ENCODE assay signal across 6 cellular contexts in genomic region chr22:35173655-35174054, GRCh38.
"Had no signal": no experiment of that assay in that cellular context is flagged by ENCODE, and none has a peak within 500 bp of the region (broad histone marks: within the 10 kb centered on the region; RNA-seq: fewer than 3 reads in every experiment).

No MANE protein-coding gene starts in this region.

- H3K4me2 ChIP-seq: GM23338 had no signal

- H3K36me3 Mint-ChIP-seq: IgD-negative memory B cell had no signal

- ATAC-seq: GM23338, HepG2 had no signal

- H3K4me3 Mint-ChIP-seq: GM23338, H9, IgD-negative memory B cell had no signal

- H3K4me3 ChIP-seq: GM23338 had no signal

- H3K27ac ChIP-seq: HL-60 had no signal

- H3K27ac Mint-ChIP-seq: GM23338, H9, IgD-negative memory B cell had no signal

- H2AFZ ChIP-seq: GM23338 had no signal

- H3K4me1 Mint-ChIP-seq: IgD-negative memory B cell had no signal

- DNase-seq: H9, HCEC 1CT had no signal
